In the genomic region with DNA sequence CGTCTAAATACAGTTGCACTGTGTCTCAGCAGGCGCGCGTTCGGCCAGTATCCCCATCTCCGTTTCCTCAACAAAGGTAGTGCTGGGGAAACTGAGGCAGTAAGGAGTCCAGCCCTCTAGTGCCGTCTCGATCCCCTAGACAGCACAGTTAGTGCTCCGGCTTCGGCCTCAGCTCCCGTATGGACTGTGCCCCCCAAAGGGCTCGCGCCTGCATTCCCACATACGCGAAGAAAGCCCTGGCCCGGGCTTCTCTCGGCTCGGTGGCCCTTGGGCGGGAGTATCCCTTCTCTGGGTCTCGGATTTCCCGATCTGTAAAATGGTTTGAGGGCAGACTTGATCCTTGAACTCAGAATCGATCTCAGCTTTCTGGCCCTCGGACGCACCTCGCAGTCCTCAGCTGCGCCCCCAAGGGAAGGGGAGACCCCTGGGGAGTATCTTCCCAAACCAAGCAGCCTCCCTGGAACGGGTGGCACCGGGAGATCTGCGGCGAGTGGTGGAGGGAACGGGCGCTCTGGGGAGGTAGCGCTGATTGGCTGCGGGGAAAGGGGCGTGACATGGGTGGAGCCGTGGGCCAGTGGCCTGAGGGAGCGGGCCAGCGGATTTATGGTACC, we compare ENCODE assay signal across 1 cellular context.
TF ChIP-seq lines count a peak whose summit lies in the region.

No MANE protein-coding gene starts in this region.

TF ChIP-seq in H1, 55 proteins besides CTCF, POLR2A, EP300 and RAD21:
- TF ChIP-seq TAF7 (optimal IDR thresholded peaks at IDR 0.05; ENCODE audit: borderline replicate concordance, low read depth, low read length) (peak; percentile 1), TAF1 (IDR thresholded peaks at IDR 0.05; ENCODE audit: low read depth, low read length) (0 out of 2 replicates have a peak, but pooled peaks have one; percentile 4), E2F6 (IDR thresholded peaks at IDR 0.05) (peak; percentile 19; the same call in 1 of the 2 replicates), TEAD4 (IDR thresholded peaks at IDR 0.05; ENCODE audit: low read depth, low read length) (no peak), PHF8 (conservative IDR thresholded peaks at IDR 0.05; ENCODE audit: low read depth, low read length) (0 out of 2 replicates have a peak, but pooled peaks have one; percentile 48), POLR2AphosphoS5 (IDR thresholded peaks at IDR 0.05; ENCODE audit: low read depth, low read length) (peak; percentile 12; the same call in 1 of the 2 replicates)
- TF ChIP-seq, protein P1, sequence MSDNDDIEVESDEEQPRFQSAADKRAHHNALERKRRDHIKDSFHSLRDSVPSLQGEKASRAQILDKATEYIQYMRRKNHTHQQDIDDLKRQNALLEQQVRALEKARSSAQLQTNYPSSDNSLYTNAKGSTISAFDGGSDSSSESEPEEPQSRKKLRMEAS (IDR thresholded peaks at IDR 0.05), result no peak
